In the genomic region with DNA sequence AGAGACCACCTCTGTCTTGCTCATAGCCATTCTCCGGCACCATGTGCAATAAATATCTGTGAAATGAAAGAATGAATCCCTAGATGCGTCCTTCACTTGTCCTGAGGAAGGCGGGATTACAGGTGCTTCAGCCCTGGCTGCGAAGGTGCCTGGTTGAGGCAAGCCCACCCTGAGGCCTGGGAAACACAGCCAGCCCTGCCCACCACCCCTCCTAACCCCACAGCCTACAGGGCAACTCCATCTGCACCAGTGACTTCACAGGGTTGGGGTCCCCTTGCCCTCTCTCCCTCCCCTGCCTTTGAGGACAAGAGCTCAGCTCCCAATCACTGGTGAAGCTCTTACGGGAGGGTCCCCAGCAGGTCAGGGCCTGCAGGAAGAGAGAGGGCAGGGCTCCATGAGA, we compare ENCODE assay signal across 10 cellular contexts. TPM values are rescaled to one million over a fixed set of nuclear protein-coding genes. Genes with fewer than 3 reads are reported as not detected.
DNase-seq lines count a peak whose midpoint lies in the region; ATAC-seq and TF ChIP-seq lines count a peak whose summit lies in the region.
"Had no signal": no experiment of that assay in that cellular context is flagged by ENCODE, and none has a peak within 500 bp of the region (broad histone marks: within the 10 kb centered on the region; RNA-seq: fewer than 3 reads in every experiment).

No MANE protein-coding gene starts in this region.

- H3K9me3 ChIP-seq in CD4-positive, alpha-beta memory T cell (ENCODE audit: control insufficient read depth in 1 of 2, low read length in 2 of 2): no peaks in the 10 kb centered on the region
- H3K9me3 ChIP-seq in prostate gland (no peaks in the 10 kb centered on the region), Karpas-422 (ENCODE audit: low read length) (no peaks in the 10 kb centered on the region)

- TF ChIP-seq CTCF in RWPE1 (conservative IDR thresholded peaks at IDR 0.05; ENCODE audit: low read depth) (no peak), prostate gland (IDR thresholded peaks at IDR 0.05) (no peak), HFFc6 (IDR thresholded peaks at IDR 0.05) (no peak)

- H3K9ac ChIP-seq in Karpas-422 (ENCODE audit: low read length): no peak overlapping the region

- intact Hi-C loops in CD4-positive, alpha-beta memory T cell (cut with micrococcal nuclease): no loop called here
- intact Hi-C loops in prostate gland (cut with DNase I): no loop called here

- peak overlapping the region in 1 of 2 donors; percentile 11 for H3K4me3 ChIP-seq in CD4-positive, alpha-beta memory T cell (ENCODE audit: low read length in 2 of 2)
- H3K4me3 ChIP-seq in prostate gland: no peak overlapping the region
- H3K4me3 ChIP-seq in Karpas-422 (ENCODE audit: low read length): no peak overlapping the region

- peak overlapping the region; percentile 47 for H3K27ac ChIP-seq in CD4-positive, alpha-beta memory T cell (ENCODE audit: low read depth, low read length)
- H3K27ac ChIP-seq in RWPE1: peak overlapping the region; percentile 78
- H3K27ac ChIP-seq in prostate gland: peak overlapping the region; percentile 63 to 67
- no peak overlapping the region for H3K27ac ChIP-seq in Karpas-422 (ENCODE audit: low read length)
- H3K27ac ChIP-seq: WERI-Rb-1 had no signal

- CTCF ChIA-PET in CD4-positive, alpha-beta memory T cell (lab: Charles Lee; ENCODE audit: partially characterized antibody): interaction anchor here (0.6 to 4.7 kb wide), 12 partner anchors 8 to 526 kb away, joined by 3 to 35 read pairs (median 6); no protein-coding TSS in a partner anchor
- CTCF ChIA-PET in RWPE1 (lab: Yijun Ruan, JAX): interaction anchor here (0.7 to 1.0 kb wide), 2 partner anchors 142 to 160 kb away, joined by 3 to 4 read pairs; no protein-coding TSS in a partner anchor

- H3K4me1 Mint-ChIP-seq in CD4-positive, alpha-beta memory T cell: peaks cover 22 to 33% (median 27%) of the 10 kb centered on the region in 4 donors
- H3K4me1 Mint-ChIP-seq in effector memory CD8-positive, alpha-beta T cell (ENCODE audit: low read depth in 2 of 2): peaks cover 15 to 23% of the 10 kb centered on the region in 2 donors
- peaks cover 37% of the 10 kb centered on the region for H3K4me1 Mint-ChIP-seq in HFFc6 (ENCODE audit: low read depth)

- H3K36me3 Mint-ChIP-seq in CD4-positive, alpha-beta memory T cell: no peaks in the 10 kb centered on the region
- H3K36me3 Mint-ChIP-seq in effector memory CD8-positive, alpha-beta T cell (ENCODE audit: insufficient read depth): peaks cover 7% of the 10 kb centered on the region
- H3K36me3 Mint-ChIP-seq in HFFc6 (ENCODE audit: low read depth): no peaks in the 10 kb centered on the region

- H3K4me3 Mint-ChIP-seq in CD4-positive, alpha-beta memory T cell: peak overlapping the region; percentile 48 to 88 (median 80)
- peak overlapping the region; percentile 64 to 78 for H3K4me3 Mint-ChIP-seq in effector memory CD8-positive, alpha-beta T cell
- no peak overlapping the region for H3K4me3 Mint-ChIP-seq in HFFc6

- no peaks in the 10 kb centered on the region for H3K36me3 ChIP-seq in CD4-positive, alpha-beta memory T cell (ENCODE audit: insufficient read depth, low read length)
- H3K36me3 ChIP-seq in prostate gland (no peaks in the 10 kb centered on the region), Karpas-422 (ENCODE audit: insufficient read depth, low read length) (no peaks in the 10 kb centered on the region)
- H3K36me3 ChIP-seq: WERI-Rb-1 had no signal

- H3K79me2 ChIP-seq in Karpas-422 (ENCODE audit: low read length): no peaks in the 10 kb centered on the region

- peaks cover 44% of the 10 kb centered on the region for H3K4me1 ChIP-seq in CD4-positive, alpha-beta memory T cell (ENCODE audit: insufficient read depth, low read length)
- H3K4me1 ChIP-seq in prostate gland (replicated peaks): peaks cover 21% of the 10 kb centered on the region
- no peaks in the 10 kb centered on the region for H3K4me1 ChIP-seq in Karpas-422 (ENCODE audit: low read length)

- peaks cover 0 to 1% (median 0%) of the 10 kb centered on the region in 8 donors for H3K9me3 Mint-ChIP-seq in CD4-positive, alpha-beta memory T cell
- H3K9me3 Mint-ChIP-seq in effector memory CD8-positive, alpha-beta T cell: no peaks in the 10 kb centered on the region
- H3K9me3 Mint-ChIP-seq in HFFc6: no peaks in the 10 kb centered on the region

- TF ChIP-seq POLR2A in prostate gland (IDR thresholded peaks at IDR 0.05): no peak

- H3K4me2 ChIP-seq in Karpas-422 (ENCODE audit: low read depth, low read length, poor library complexity, severe bottlenecking): no peak overlapping the region

- no peak for DNase-seq in CD4-positive, alpha-beta memory T cell
- no peak for DNase-seq in RWPE1 (ENCODE audit: low spot score)
- no peak for DNase-seq in effector memory CD8-positive, alpha-beta T cell
- no peak for DNase-seq in prostate gland (ENCODE audit: low spot score)
- no peak for DNase-seq in Karpas-422
- DNase-seq in HFFc6: no peak
- DNase-seq: COR-L47 had no signal

- H3K27me3 ChIP-seq in CD4-positive, alpha-beta memory T cell (ENCODE audit: insufficient read depth, low read length): no peaks in the 10 kb centered on the region
- H3K27me3 ChIP-seq in prostate gland (replicated peaks; ENCODE audit: insufficient read depth) (no peaks in the 10 kb centered on the region), Karpas-422 (ENCODE audit: low read length) (no peaks in the 10 kb centered on the region)

- POLR2A ChIA-PET in CD4-positive, alpha-beta memory T cell (lab: Charles Lee; ENCODE audit: partially characterized antibody): interaction anchor here (1.1 to 2.1 kb wide), 10 partner anchors 23 to 438 kb away, joined by 3 to 10 read pairs (median 6); a partner anchor contains a TSS
- POLR2A ChIA-PET in RWPE1 (lab: Yijun Ruan, JAX; ENCODE audit: low non-redundant PET): no interaction called here

- no peaks in the 10 kb centered on the region for H3K9me2 ChIP-seq in Karpas-422 (replicated peaks; ENCODE audit: insufficient read depth, low read length)

- 70% methylated on average over 5 of the region's 5 CpGs for WGBS in prostate gland

- H4K20me1 ChIP-seq in Karpas-422 (ENCODE audit: insufficient read depth, low read depth, low read length): no peaks in the 10 kb centered on the region

- H2AFZ ChIP-seq in Karpas-422 (ENCODE audit: low read length): no peak overlapping the region

- H3K27ac Mint-ChIP-seq in CD4-positive, alpha-beta memory T cell: peak overlapping the region in 6 of 7 donors; percentile 75 to 94 (median 85)
- peak overlapping the region; percentile 86 to 91 for H3K27ac Mint-ChIP-seq in effector memory CD8-positive, alpha-beta T cell
- H3K27ac Mint-ChIP-seq in HFFc6: no peak overlapping the region

- ATAC-seq in effector memory CD8-positive, alpha-beta T cell (replicated peaks): no peak
- no peak for ATAC-seq in HG03280 (IDR thresholded peaks at IDR 0.05; ENCODE audit: unreplicated experiment)
- no peak for ATAC-seq in HG03095 (IDR thresholded peaks at IDR 0.05; ENCODE audit: unreplicated experiment)

- H3K27me3 Mint-ChIP-seq in CD4-positive, alpha-beta memory T cell: peaks cover 0 to 1% of the 10 kb centered on the region in 2 donors
- H3K27me3 Mint-ChIP-seq in effector memory CD8-positive, alpha-beta T cell: no peaks in the 10 kb centered on the region
- H3K27me3 Mint-ChIP-seq in HFFc6 (ENCODE audit: insufficient read depth): peaks cover 16% of the 10 kb centered on the region

RNA-seq across cellular contexts. Expression of a gene that starts 17.5 kb away (rescaled TPM):
- not detected for total RNA-seq in CD4-positive, alpha-beta memory T cell
- not detected for polyA plus RNA-seq in CD4-positive, alpha-beta memory T cell
- 100 to 1,000 TPM in 1 of 2 donors, 1 to 10 TPM in 1; 6.8 to 203 TPM for total RNA-seq in prostate gland
- not detected in 2 replicates for total RNA-seq in Karpas-422 (2014; rRNA removed; shearing (Covaris generic); ENCODE audit: low replicate concordance)
- total RNA-seq in HFFc6 (2021; fragmentation: NEBNext Ultra II Directional; extraction: Animal tissue kit (Norgen Biotek cat#: 25700)): not detected
